In the genomic region with DNA sequence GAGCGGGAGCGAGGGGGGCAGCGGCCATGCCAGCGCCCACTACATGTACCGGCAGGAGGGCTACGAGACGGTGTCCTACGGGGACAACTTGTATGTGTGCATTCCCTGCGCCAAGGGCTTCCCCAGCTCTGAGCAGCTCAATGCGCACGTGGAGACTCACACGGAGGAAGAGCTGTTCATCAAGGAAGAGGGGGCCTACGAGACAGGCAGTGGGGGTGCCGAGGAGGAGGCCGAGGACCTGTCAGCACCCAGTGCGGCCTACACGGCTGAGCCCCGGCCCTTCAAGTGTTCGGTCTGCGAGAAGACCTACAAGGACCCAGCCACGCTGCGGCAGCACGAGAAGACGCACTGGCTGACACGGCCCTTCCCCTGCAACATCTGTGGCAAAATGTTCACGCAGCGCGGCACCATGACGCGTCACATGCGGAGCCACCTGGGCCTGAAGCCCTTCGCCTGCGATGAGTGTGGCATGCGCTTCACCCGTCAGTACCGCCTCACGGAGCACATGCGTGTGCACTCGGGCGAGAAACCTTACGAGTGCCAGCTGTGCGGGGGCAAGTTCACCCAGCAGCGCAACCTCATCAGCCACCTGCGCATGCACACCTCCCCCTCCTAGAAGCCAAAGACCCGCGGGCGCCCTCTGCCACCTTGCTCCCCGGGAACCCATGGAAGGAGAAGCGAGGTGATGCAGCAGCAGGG, we compare ENCODE assay signal across 23 cellular contexts. TPM values are rescaled to one million over a fixed set of nuclear protein-coding genes. Genes with fewer than 3 reads are reported as not detected.
DNase-seq lines count a peak whose midpoint lies in the region; ATAC-seq, FAIRE-seq and TF ChIP-seq lines count a peak whose summit lies in the region.
"Had no signal": no experiment of that assay in that cellular context is flagged by ENCODE, and none has a peak within 500 bp of the region (broad histone marks: within the 10 kb centered on the region; RNA-seq: fewer than 3 reads in every experiment).

No MANE protein-coding gene starts in this region.

- no peak for ATAC-seq in body of pancreas
- ATAC-seq in lower lobe of right lung: no peak
- ATAC-seq in HG02840 (IDR thresholded peaks at IDR 0.05; ENCODE audit: low FRiP score, unreplicated experiment): no peak
- ATAC-seq: A549; stimulated activated memory B cell treated with anti-CD40 and anti-IgM and Interleukin-4, amounts not matched to agents 10 μg/mL and 1 μg/mL and 100 μg/mL, for 72 hours; T-helper 17 cell had no signal

- no peak for FAIRE-seq in GM12891 (lab: Jason Lieb, UNC)
- FAIRE-seq: A549, frontal cortex had no signal

- TF ChIP-seq POLR2A in body of pancreas (IDR thresholded peaks at IDR 0.05): no peak
- no peak for TF ChIP-seq POLR2A in spleen (IDR thresholded peaks at IDR 0.05)
- TF ChIP-seq POLR2A in GM12891 (IDR thresholded peaks at IDR 0.05; ENCODE audit: low read depth, low read length): no peak

- TF ChIP-seq CTCF in body of pancreas (IDR thresholded peaks at IDR 0.05): no peak
- TF ChIP-seq CTCF in lower lobe of right lung (IDR thresholded peaks at IDR 0.05): no peak
- no peak for TF ChIP-seq CTCF in spleen (IDR thresholded peaks at IDR 0.05 in 8 of 11, conservative IDR thresholded peaks at IDR 0.05 in 3 of 11)

- no peaks in the 10 kb centered on the region for H3K27me3 ChIP-seq in body of pancreas
- no peaks in the 10 kb centered on the region for H3K27me3 ChIP-seq in lower lobe of right lung (ENCODE audit: low read depth)
- H3K27me3 ChIP-seq in spleen (replicated peaks in 1 of 7): no peaks in the 10 kb centered on the region
- H3K27me3 ChIP-seq: uterus had no signal

- H3K4me3 ChIP-seq in body of pancreas: no peak overlapping the region
- no peak overlapping the region for H3K4me3 ChIP-seq in lower lobe of right lung
- H3K4me3 ChIP-seq in spleen: no peak overlapping the region
- H3K4me3 ChIP-seq: A549, smooth muscle cell, uterus had no signal

- H3K36me3 ChIP-seq in body of pancreas (replicated peaks in 1 of 2; ENCODE audit: insufficient read depth in 1 of 2, low read depth in 2 of 2) (peaks cover 0 to 10% of the 10 kb centered on the region in 2 donors), lower lobe of right lung (peaks cover 35% of the 10 kb centered on the region), spleen (peaks cover 0 to 64% (median 30%) of the 10 kb centered on the region in 6 donors)
- H3K36me3 ChIP-seq: uterus had no signal

- CTCF ChIA-PET in activated CD4-positive, alpha-beta memory T cell treated with anti-CD3 and anti-CD28 coated beads, Interleukin-2, amount 10 ng/mL, durations not matched to agents 7 days and 5 days (lab: Charles Lee): no interaction called here
- CTCF ChIA-PET in activated CD4-positive, alpha-beta memory T cell treated with anti-CD3 and anti-CD28 coated beads for 36 hours (lab: Charles Lee): no interaction called here

- no peaks in the 10 kb centered on the region for H3K9me3 Mint-ChIP-seq in activated CD4-positive, alpha-beta memory T cell treated with anti-CD3 and anti-CD28 coated beads, Interleukin-2, amount 10 ng/mL, durations not matched to agents 7 days and 5 days
- no peaks in the 10 kb centered on the region for H3K9me3 Mint-ChIP-seq in activated CD4-positive, alpha-beta memory T cell treated with anti-CD3 and anti-CD28 coated beads for 36 hours
- H3K9me3 Mint-ChIP-seq: activated T-helper 1 cell treated with anti-CD3 and anti-CD28 coated beads, Interleukin-12 subunit alpha, Interleukin-12 subunit beta, Interleukin-2, Interleukin-4 antibody, amounts not matched to agents 30 ng/mL and 10 ng/mL and 1 ng/mL, durations not matched to agents 14 hours and 24 hours and 36 hours; memory B cell; stimulated activated memory B cell treated with anti-CD40 and anti-IgM and Interleukin-4, amounts not matched to agents 10 μg/mL and 1 μg/mL and 100 μg/mL, for 72 hours had no signal

- no peak overlapping the region for H3K27ac Mint-ChIP-seq in activated CD4-positive, alpha-beta memory T cell treated with anti-CD3 and anti-CD28 coated beads, Interleukin-2, amount 10 ng/mL, durations not matched to agents 7 days and 5 days
- no peak overlapping the region for H3K27ac Mint-ChIP-seq in activated CD4-positive, alpha-beta memory T cell treated with anti-CD3 and anti-CD28 coated beads for 36 hours
- H3K27ac Mint-ChIP-seq: activated T-helper 1 cell treated with anti-CD3 and anti-CD28 coated beads, Interleukin-12 subunit alpha, Interleukin-12 subunit beta, Interleukin-2, Interleukin-4 antibody, amounts not matched to agents 30 ng/mL and 10 ng/mL and 1 ng/mL, durations not matched to agents 14 hours and 24 hours and 36 hours; CD4-positive, alpha-beta memory T cell; memory B cell; stimulated activated memory B cell treated with anti-CD40 and anti-IgM and Interleukin-4, amounts not matched to agents 10 μg/mL and 1 μg/mL and 100 μg/mL, for 72 hours; T-helper 17 cell had no signal

- 95 to 96% methylated on average over 12 to 48 of the region's 49 CpGs for WGBS in body of pancreas, 2 donors
- 95 to 98% (median 96%) methylated on average over 27 to 49 of the region's 49 CpGs for WGBS in spleen, 5 donors

- H3K36me3 Mint-ChIP-seq in activated CD4-positive, alpha-beta memory T cell treated with anti-CD3 and anti-CD28 coated beads, Interleukin-2, amount 10 ng/mL, durations not matched to agents 7 days and 5 days (ENCODE audit: low read depth): no peaks in the 10 kb centered on the region
- H3K36me3 Mint-ChIP-seq in activated CD4-positive, alpha-beta memory T cell treated with anti-CD3 and anti-CD28 coated beads for 36 hours: peaks cover 4% of the 10 kb centered on the region

- no peaks in the 10 kb centered on the region for H3K4me1 Mint-ChIP-seq in activated CD4-positive, alpha-beta memory T cell treated with anti-CD3 and anti-CD28 coated beads, Interleukin-2, amount 10 ng/mL, durations not matched to agents 7 days and 5 days
- no peaks in the 10 kb centered on the region for H3K4me1 Mint-ChIP-seq in activated CD4-positive, alpha-beta memory T cell treated with anti-CD3 and anti-CD28 coated beads for 36 hours (ENCODE audit: low read depth)
- H3K4me1 Mint-ChIP-seq: memory B cell; stimulated activated memory B cell treated with anti-CD40 and anti-IgM and Interleukin-4, amounts not matched to agents 10 μg/mL and 1 μg/mL and 100 μg/mL, for 72 hours had no signal

- H3K27ac ChIP-seq in body of pancreas (no peak overlapping the region), lower lobe of right lung (no peak overlapping the region), spleen (no peak overlapping the region)
- H3K27ac ChIP-seq: A549, uterus had no signal

- H3K4me3 Mint-ChIP-seq in activated CD4-positive, alpha-beta memory T cell treated with anti-CD3 and anti-CD28 coated beads, Interleukin-2, amount 10 ng/mL, durations not matched to agents 7 days and 5 days: no peak overlapping the region
- H3K4me3 Mint-ChIP-seq in activated CD4-positive, alpha-beta memory T cell treated with anti-CD3 and anti-CD28 coated beads for 36 hours: no peak overlapping the region
- H3K4me3 Mint-ChIP-seq: activated T-helper 1 cell treated with anti-CD3 and anti-CD28 coated beads, Interleukin-12 subunit alpha, Interleukin-12 subunit beta, Interleukin-2, Interleukin-4 antibody, amounts not matched to agents 30 ng/mL and 10 ng/mL and 1 ng/mL, durations not matched to agents 14 hours and 24 hours and 36 hours; CD4-positive, alpha-beta memory T cell; memory B cell; stimulated activated memory B cell treated with anti-CD40 and anti-IgM and Interleukin-4, amounts not matched to agents 10 μg/mL and 1 μg/mL and 100 μg/mL, for 72 hours; T-helper 17 cell had no signal

- peak; percentile 12 for DNase-seq in activated CD4-positive, alpha-beta memory T cell treated with anti-CD3 and anti-CD28 coated beads, Interleukin-2, amount 10 ng/mL, durations not matched to agents 7 days and 5 days
- DNase-seq in activated CD4-positive, alpha-beta memory T cell treated with anti-CD3 and anti-CD28 coated beads for 36 hours: no peak
- peak in 3 of 4 donors; percentile 1 to 8 (median 4) for DNase-seq in body of pancreas
- DNase-seq in lower lobe of right lung: peak; percentile 46
- DNase-seq in spleen: peak; percentile 64
- DNase-seq in DMS153 treated with DMSO at 0.1 percent for 48 hours (lab: John Stamatoyannopoulos, UW; ENCODE audit: unreplicated experiment): no peak
- no peak for DNase-seq in GM12891 (ENCODE audit: insufficient read length, low spot score)
- DNase-seq: amniotic stem cell; CD4-positive, alpha-beta memory T cell; DND-41; MM.1S; NCI-H1930; NCI-H510A; SHP77 had no signal

- no peaks in the 10 kb centered on the region for H3K27me3 Mint-ChIP-seq in activated CD4-positive, alpha-beta memory T cell treated with anti-CD3 and anti-CD28 coated beads, Interleukin-2, amount 10 ng/mL, durations not matched to agents 7 days and 5 days
- H3K27me3 Mint-ChIP-seq in activated CD4-positive, alpha-beta memory T cell treated with anti-CD3 and anti-CD28 coated beads for 36 hours: no peaks in the 10 kb centered on the region
- H3K27me3 Mint-ChIP-seq: CD4-positive, alpha-beta memory T cell; memory B cell; stimulated activated memory B cell treated with anti-CD40 and anti-IgM and Interleukin-4, amounts not matched to agents 10 μg/mL and 1 μg/mL and 100 μg/mL, for 72 hours; T-helper 17 cell had no signal

- no peaks in the 10 kb centered on the region for H3K9me3 ChIP-seq in body of pancreas
- H3K9me3 ChIP-seq in lower lobe of right lung: no peaks in the 10 kb centered on the region
- no peaks in the 10 kb centered on the region for H3K9me3 ChIP-seq in spleen
- H3K9me3 ChIP-seq: A549, uterus had no signal

- intact Hi-C loops in activated CD4-positive, alpha-beta memory T cell treated with anti-CD3 and anti-CD28 coated beads for 36 hours (cut with micrococcal nuclease): no loop called here
- intact Hi-C loops in body of pancreas (cut with DNase I) (no loop called here), lower lobe of right lung (cut with DNase I) (no loop called here), spleen (cut with DNase I; ENCODE audit: low total_unique reads) (no loop called here)

- H3K4me1 ChIP-seq in body of pancreas (peaks cover 31% of the 10 kb centered on the region), lower lobe of right lung (no peaks in the 10 kb centered on the region), spleen (peaks cover 0 to 9% (median 0%) of the 10 kb centered on the region in 6 donors)
- H3K4me1 ChIP-seq: A549, uterus had no signal

- POLR2A ChIA-PET in activated CD4-positive, alpha-beta memory T cell treated with anti-CD3 and anti-CD28 coated beads, Interleukin-2, amount 10 ng/mL, durations not matched to agents 7 days and 5 days (lab: Charles Lee): no interaction called here
- POLR2A ChIA-PET in activated CD4-positive, alpha-beta memory T cell treated with anti-CD3 and anti-CD28 coated beads for 36 hours (lab: Charles Lee): no interaction called here

RNA-seq across cellular contexts. Expression of a gene that starts 20.9 kb away (rescaled TPM):
- 1 to 10 TPM in 1 of 2 experiments, under 1 TPM in 1; 0.48 to 1.4 TPM for total RNA-seq in activated CD4-positive, alpha-beta memory T cell treated with anti-CD3 and anti-CD28 coated beads, Interleukin-2, amount 10 ng/mL, durations not matched to agents 7 days and 5 days
- 1 to 10 TPM in 1 of 2 experiments, under 1 TPM in 1; 0.78 to 1.4 TPM for total RNA-seq in activated CD4-positive, alpha-beta memory T cell treated with anti-CD3 and anti-CD28 coated beads for 36 hours
- total RNA-seq in body of pancreas (under 1 TPM in 1 of 2 donors, not detected in 1; 0.33 TPM), lower lobe of right lung (3.5 TPM), spleen (1 to 10 TPM in 6 of 7 donors, under 1 TPM in 1; 0.94 to 3.2 (median 2.3) TPM)
- 1 to 10 TPM; 4.0 to 6.6 (median 5.8) TPM for polyA plus RNA-seq in spleen
- 2.3 TPM for polyA plus RNA-seq in GM12891 (2012; ENCODE audit: low read depth, missing spikeins)

RNA-seq across cellular contexts. Expression of a gene that starts 29.1 kb away (rescaled TPM):
- total RNA-seq in activated CD4-positive, alpha-beta memory T cell treated with anti-CD3 and anti-CD28 coated beads, Interleukin-2, amount 10 ng/mL, durations not matched to agents 7 days and 5 days: 1 to 10 TPM; 3.9 to 4.0 TPM
- total RNA-seq in activated CD4-positive, alpha-beta memory T cell treated with anti-CD3 and anti-CD28 coated beads for 36 hours: 1 to 10 TPM; 3.6 to 3.7 TPM
- 1 to 10 TPM; 2.9 to 4.0 TPM for total RNA-seq in body of pancreas
- total RNA-seq in lower lobe of right lung: 5.7 TPM
- 1 to 10 TPM; 5.0 to 7.6 (median 6.3) TPM for total RNA-seq in spleen
- polyA plus RNA-seq in spleen: 1 to 10 TPM in 1 of 3 donors, under 1 TPM in 2; 0.67 to 2.5 (median 0.74) TPM
- polyA plus RNA-seq in GM12891 (2012; ENCODE audit: low read depth, missing spikeins): 2.0 TPM

Comparison
In these comparisons a context has a peak if more than half of its experiments do, and no peak if none do; other contexts are left out.
1. DNase-seq: peak in activated CD4-positive, alpha-beta memory T cell treated with anti-CD3 and anti-CD28 coated beads, Interleukin-2, amount 10 ng/mL, durations not matched to agents 7 days and 5 days (single experiment), body of pancreas (3 of 4), lower lobe of right lung (single experiment) and spleen (single experiment); none in activated CD4-positive, alpha-beta memory T cell treated with anti-CD3 and anti-CD28 coated beads for 36 hours (single experiment), DMS153 treated with DMSO at 0.1 percent for 48 hours (single experiment) and GM12891 (single experiment).